11 cellular contexts compared by ENCODE assay signal in the genomic region with DNA sequence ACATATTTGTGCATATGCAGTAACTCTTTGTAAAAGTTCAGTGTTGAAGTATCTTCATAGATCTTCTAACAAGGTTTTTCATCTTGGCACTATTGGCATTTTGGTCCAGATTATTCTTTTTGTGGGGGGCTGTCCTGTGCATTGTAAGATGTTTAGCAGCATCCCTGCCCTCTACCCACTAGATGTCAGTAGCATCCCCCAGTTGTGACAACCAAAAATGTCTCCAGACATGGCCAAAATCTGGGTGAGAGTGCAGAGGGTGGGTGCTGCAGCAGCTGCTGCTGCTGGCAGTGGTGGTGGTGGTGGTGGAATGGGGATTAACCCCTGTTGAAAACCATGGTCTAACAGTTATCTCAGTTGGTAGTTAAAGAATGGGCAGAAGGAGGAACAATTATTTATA.
DNase-seq lines count a peak whose midpoint lies in the region; ATAC-seq and TF ChIP-seq lines count a peak whose summit lies in the region.
"Had no signal": no experiment of that assay in that cellular context is flagged by ENCODE, and none has a peak within 500 bp of the region (broad histone marks: within the 10 kb centered on the region; RNA-seq: fewer than 3 reads in every experiment).

No MANE protein-coding gene starts in this region.

- H3K9me3 ChIP-seq in Loucy (ENCODE audit: insufficient read depth, low read depth, low read length) (no peaks in the 10 kb centered on the region), WERI-Rb-1 (ENCODE audit: severe bottlenecking) (no peaks in the 10 kb centered on the region), osteoblast (ENCODE audit: low read depth, low read length) (no peaks in the 10 kb centered on the region)
- H3K9me3 ChIP-seq: neutrophil had no signal

- H3K9ac ChIP-seq in Loucy (ENCODE audit: low read depth, low read length, poor library complexity, severe bottlenecking), result no peak overlapping the region

- H3K4me3 ChIP-seq in Loucy (ENCODE audit: low read length, poor library complexity, severe bottlenecking) (no peak overlapping the region), WERI-Rb-1 (ENCODE audit: low read depth, low read length) (no peak overlapping the region), osteoblast (ENCODE audit: insufficient read depth, low read length) (no peak overlapping the region)

- no peaks in the 10 kb centered on the region for H3K36me3 ChIP-seq in Loucy (ENCODE audit: insufficient read depth, low read length)
- H3K36me3 ChIP-seq in WERI-Rb-1, result no peaks in the 10 kb centered on the region
- H3K36me3 ChIP-seq in osteoblast (ENCODE audit: insufficient read depth, low read length), result no peaks in the 10 kb centered on the region
- H3K36me3 ChIP-seq: neutrophil had no signal

- H3K79me2 ChIP-seq in Loucy (ENCODE audit: insufficient read depth, low read length) (no peaks in the 10 kb centered on the region), osteoblast (ENCODE audit: insufficient read depth, low read length) (no peaks in the 10 kb centered on the region)

- peak; percentile 60 for TF ChIP-seq CTCF in Loucy (conservative IDR thresholded peaks at IDR 0.05; ENCODE audit: low read length)
- TF ChIP-seq CTCF in WERI-Rb-1 (IDR thresholded peaks at IDR 0.05; ENCODE audit: low read depth, low read length), result peak; percentile 71
- peak; percentile 40 for TF ChIP-seq CTCF in osteoblast (IDR thresholded peaks at IDR 0.05; ENCODE audit: extremely low read depth, low read depth, low read length)

- H3F3A ChIP-seq in Loucy (ENCODE audit: low read depth), result no peaks in the 10 kb centered on the region

- H2AFZ ChIP-seq in Loucy (ENCODE audit: low read length), result no peak overlapping the region
- H2AFZ ChIP-seq in osteoblast (ENCODE audit: low read length), result no peak overlapping the region

- peak; percentile 35 to 74 (median 40) for DNase-seq in NCI-H1417 (lab: John Stamatoyannopoulos, UW)
- DNase-seq in NCI-H1417 treated with DMSO at 0.1 percent for 48 hours (lab: John Stamatoyannopoulos, UW), result no peak
- peak; percentile 53 for DNase-seq in WERI-Rb-1
- no peak for DNase-seq in osteoblast (ENCODE audit: insufficient read length, low spot score, missing footprints)
- no peak for DNase-seq in hypothalamus (lab: John Stamatoyannopoulos, UW)
- no peak for DNase-seq in activated effector memory CD4-positive, alpha-beta T cell treated with Interleukin-2 at 50 U/mL for 16 hours
- DNase-seq: activated B cell treated with CpG ODN at 0.5 μM for 24 hours, aorta had no signal

- H4K20me1 ChIP-seq in Loucy (ENCODE audit: insufficient read depth, low read length, poor library complexity, severe bottlenecking), result no peaks in the 10 kb centered on the region
- no peaks in the 10 kb centered on the region for H4K20me1 ChIP-seq in osteoblast (ENCODE audit: insufficient read depth, low read length)

- H3K27me3 ChIP-seq in Loucy (ENCODE audit: insufficient read depth, low read length, poor library complexity, severe bottlenecking), result no peaks in the 10 kb centered on the region
- no peaks in the 10 kb centered on the region for H3K27me3 ChIP-seq in WERI-Rb-1 (ENCODE audit: insufficient read depth, low read depth, severe bottlenecking)
- H3K27me3 ChIP-seq in osteoblast (ENCODE audit: insufficient read depth, low read length), result no peaks in the 10 kb centered on the region
- H3K27me3 ChIP-seq: neutrophil had no signal

- no peak overlapping the region for H3K27ac ChIP-seq in WERI-Rb-1
- no peak overlapping the region for H3K27ac ChIP-seq in osteoblast (ENCODE audit: low read depth, low read length)
- H3K27ac ChIP-seq: neutrophil had no signal

- no peak for ATAC-seq in HG03135 (IDR thresholded peaks at IDR 0.05; ENCODE audit: unreplicated experiment)

- no peak overlapping the region for H3K4me2 ChIP-seq in Loucy (ENCODE audit: low read depth, low read length, poor library complexity, severe bottlenecking)
- H3K4me2 ChIP-seq in osteoblast (ENCODE audit: insufficient read depth, low read length), result no peak overlapping the region

- H3K4me1 ChIP-seq in Loucy (ENCODE audit: insufficient read depth, low read length, poor library complexity, severe bottlenecking) (no peaks in the 10 kb centered on the region), osteoblast (ENCODE audit: insufficient read depth, low read length) (no peaks in the 10 kb centered on the region)

- H3K9me2 ChIP-seq in Loucy (replicated peaks; ENCODE audit: low read depth, low read length), result no peaks in the 10 kb centered on the region

Comparison
In these comparisons a context has a peak if more than half of its experiments do, and no peak if none do; other contexts are left out.
1. DNase-seq: peak in NCI-H1417 (3 of 3) and WERI-Rb-1 (single experiment); none in NCI-H1417 treated with DMSO at 0.1 percent for 48 hours (single experiment), osteoblast (single experiment), hypothalamus (0 of 51) and activated effector memory CD4-positive, alpha-beta T cell treated with Interleukin-2 at 50 U/mL for 16 hours (single experiment).
2. Peak in every context shown above with its lines, with median percentiles within 50 percentile points of each other: CTCF ChIP-seq.